In the genomic region with DNA sequence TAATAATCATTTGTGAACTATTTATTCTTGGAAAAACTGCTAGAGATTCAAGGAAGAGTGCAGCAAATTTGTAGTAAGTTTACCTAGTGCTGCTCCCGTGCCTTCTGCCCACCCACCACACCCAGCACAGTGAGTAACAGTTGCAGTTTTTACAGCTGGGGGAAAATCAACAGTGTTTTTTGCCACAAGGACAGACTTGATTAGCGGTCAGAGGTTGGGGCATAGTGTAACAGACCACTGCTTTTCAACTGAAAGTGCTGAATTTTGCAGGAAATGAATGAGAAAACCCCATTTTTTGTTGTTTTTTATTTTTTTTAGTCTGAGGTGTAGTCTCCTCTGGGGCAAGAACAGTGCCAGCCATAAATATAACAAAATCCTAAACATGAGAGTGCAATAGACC, we compare ENCODE assay signal across 20 cellular contexts. TPM values are rescaled to one million over a fixed set of nuclear protein-coding genes. Genes with fewer than 3 reads are reported as not detected.
DNase-seq lines count a peak whose midpoint lies in the region; ATAC-seq, FAIRE-seq and TF ChIP-seq lines count a peak whose summit lies in the region.
"Had no signal": no experiment of that assay in that cellular context is flagged by ENCODE, and none has a peak within 500 bp of the region (broad histone marks: within the 10 kb centered on the region; RNA-seq: fewer than 3 reads in every experiment).

No MANE protein-coding gene starts in this region.

- H3K4me2 ChIP-seq in Loucy (ENCODE audit: low read depth, low read length, poor library complexity, severe bottlenecking) (peak overlapping the region; percentile 25), GM23248 (ENCODE audit: unreplicated experiment) (no peak overlapping the region)

- 54 to 75% methylated on average over 2 of the region's 2 CpGs for WGBS in GM23248 (ENCODE audit: low coverage in 1 of 2, low lambda C conversion rate in 2 of 2, missing lambda C conversion rate in 2 of 2), 2 experiments

- H3K9me2 ChIP-seq in Loucy (replicated peaks; ENCODE audit: low read depth, low read length) (no peaks in the 10 kb centered on the region), GM23248 (ENCODE audit: insufficient read depth) (no peaks in the 10 kb centered on the region)

- H3K9ac ChIP-seq in Loucy (ENCODE audit: low read depth, low read length, poor library complexity, severe bottlenecking) (no peak overlapping the region), GM23248 (no peak overlapping the region)

- TF ChIP-seq CTCF in Loucy (conservative IDR thresholded peaks at IDR 0.05; ENCODE audit: low read length) (no peak), VCaP (conservative IDR thresholded peaks at IDR 0.05) (no peak)

- CTCF ChIA-PET in CD8-positive, alpha-beta memory T cell (lab: Charles Lee): interaction anchor here (1.2 to 4.4 kb wide), 3 partner anchors 8 to 156 kb away, joined by 3 to 16 read pairs (median 4); no protein-coding TSS in a partner anchor

- H3K36me3 ChIP-seq in CD8-positive, alpha-beta memory T cell (ENCODE audit: insufficient read depth, low read length): no peaks in the 10 kb centered on the region
- H3K36me3 ChIP-seq in Loucy (ENCODE audit: insufficient read depth, low read length) (no peaks in the 10 kb centered on the region), GM23248 (ENCODE audit: low read depth) (no peaks in the 10 kb centered on the region)
- H3K36me3 ChIP-seq: heart right ventricle, lower lobe of right lung, pancreas, tibial artery had no signal

- no peak for FAIRE-seq in GM12891 (lab: Jason Lieb, UNC)
- FAIRE-seq: HTR-8/SVneo had no signal

- H3K79me2 ChIP-seq in Loucy (ENCODE audit: insufficient read depth, low read length): no peaks in the 10 kb centered on the region
- no peaks in the 10 kb centered on the region for H3K79me2 ChIP-seq in GM23248 (ENCODE audit: insufficient read depth)

- peak overlapping the region; percentile 68 to 91 (median 82) for H3K27ac Mint-ChIP-seq in CD8-positive, alpha-beta memory T cell
- H3K27ac Mint-ChIP-seq in naive thymus-derived CD8-positive, alpha-beta T cell: peak overlapping the region; percentile 77 to 99 (median 90)
- H3K27ac Mint-ChIP-seq: stimulated activated naive B cell treated with anti-CD40 and anti-IgM and Interleukin-4, amounts not matched to agents 10 μg/mL and 1 μg/mL and 100 μg/mL, for 72 hours had no signal

- H3K4me3 ChIP-seq in CD8-positive, alpha-beta memory T cell (ENCODE audit: low read length): peak overlapping the region; percentile 11
- H3K4me3 ChIP-seq in Loucy (ENCODE audit: low read length, poor library complexity, severe bottlenecking) (no peak overlapping the region), GM23248 (no peak overlapping the region)
- H3K4me3 ChIP-seq: heart right ventricle, lower lobe of right lung, pancreas, tibial artery had no signal

- peak overlapping the region; percentile 67 to 88 (median 80) for H3K4me3 Mint-ChIP-seq in CD8-positive, alpha-beta memory T cell
- peak overlapping the region; percentile 55 to 81 (median 65) for H3K4me3 Mint-ChIP-seq in naive thymus-derived CD8-positive, alpha-beta T cell
- H3K4me3 Mint-ChIP-seq: stimulated activated naive B cell treated with anti-CD40 and anti-IgM and Interleukin-4, amounts not matched to agents 10 μg/mL and 1 μg/mL and 100 μg/mL, for 72 hours had no signal

- H3K4me1 Mint-ChIP-seq in CD8-positive, alpha-beta memory T cell: peaks cover 70 to 90% (median 85%) of the 10 kb centered on the region in 3 donors
- peaks cover 41 to 82% (median 75%) of the 10 kb centered on the region in 4 donors for H3K4me1 Mint-ChIP-seq in naive thymus-derived CD8-positive, alpha-beta T cell

- in situ Hi-C loops in GM23248 (cut with MboI): no loop called here

- no peaks in the 10 kb centered on the region for H3F3A ChIP-seq in Loucy (ENCODE audit: low read depth)
- no peaks in the 10 kb centered on the region for H3F3A ChIP-seq in GM23248 (ENCODE audit: insufficient read depth)

- H3K9me3 Mint-ChIP-seq in CD8-positive, alpha-beta memory T cell: no peaks in the 10 kb centered on the region
- peaks cover 0 to 7% (median 0%) of the 10 kb centered on the region in 9 donors for H3K9me3 Mint-ChIP-seq in naive thymus-derived CD8-positive, alpha-beta T cell

- H4K20me1 ChIP-seq in Loucy (ENCODE audit: insufficient read depth, low read length, poor library complexity, severe bottlenecking): no peaks in the 10 kb centered on the region
- H4K20me1 ChIP-seq in GM23248 (ENCODE audit: insufficient read depth): no peaks in the 10 kb centered on the region

- no peaks in the 10 kb centered on the region for H3K27me3 Mint-ChIP-seq in CD8-positive, alpha-beta memory T cell
- H3K27me3 Mint-ChIP-seq in naive thymus-derived CD8-positive, alpha-beta T cell: no peaks in the 10 kb centered on the region

- no peaks in the 10 kb centered on the region for H3K9me3 ChIP-seq in CD8-positive, alpha-beta memory T cell (ENCODE audit: low read length)
- H3K9me3 ChIP-seq in Loucy (ENCODE audit: insufficient read depth, low read depth, low read length) (no peaks in the 10 kb centered on the region), GM23248 (ENCODE audit: low read depth) (no peaks in the 10 kb centered on the region)
- H3K9me3 ChIP-seq: heart right ventricle, lower lobe of right lung, pancreas, tibial artery had no signal

- H3K27ac ChIP-seq in CD8-positive, alpha-beta memory T cell (ENCODE audit: low read depth, low read length): peak overlapping the region; percentile 99
- H3K27ac ChIP-seq in VCaP (peak overlapping the region; percentile 95), GM23248 (no peak overlapping the region)
- H3K27ac ChIP-seq: heart right ventricle, lower lobe of right lung, pancreas, tibial artery had no signal

- POLR2A ChIA-PET in CD8-positive, alpha-beta memory T cell (lab: Charles Lee): interaction anchor here (0.5 to 4.3 kb wide), 11 partner anchors 11 to 1761 kb away, joined by 3 to 30 read pairs (median 4); no protein-coding TSS in a partner anchor
- POLR2A ChIA-PET in naive thymus-derived CD8-positive, alpha-beta T cell (lab: Charles Lee): interaction anchor here (0.6 to 5.2 kb wide), 8 partner anchors 9 to 161 kb away, joined by 3 to 35 read pairs (median 7); partner anchors contain the start of gene KLRC4

- peak in 3 of 5 donors; percentile 41 to 62 (median 45) for DNase-seq in CD8-positive, alpha-beta memory T cell
- DNase-seq in naive thymus-derived CD8-positive, alpha-beta T cell: peak in 2 of 10 donors; percentile 54 to 59
- no peak for DNase-seq in GM23248
- no peak for DNase-seq in GM12891 (ENCODE audit: insufficient read length, low spot score)
- DNase-seq: activated CD4-positive, alpha-beta T cell treated with anti-CD3 and anti-CD28 coated beads for 4 hours; activated CD8-positive, alpha-beta memory T cell treated with anti-CD3 and anti-CD28 coated beads, Interleukin-2, amount 50 U/mL, for 48 hours; activated naive CD4-positive, alpha-beta T cell treated with anti-CD3 and anti-CD28 coated beads, Interleukin-2, amount 50 U/mL, for 16 hours; heart right ventricle; lower lobe of right lung; NCI-H1694 treated with DMSO at 0.1 percent for 48 hours; NCI-H446; pancreas; stimulated activated naive B cell treated with anti-CD40 and anti-IgM and Interleukin-4, amounts not matched to agents 10 μg/mL and 1 μg/mL and 100 μg/mL, for 72 hours; tibial artery had no signal

- peaks cover 4 to 45% (median 4%) of the 10 kb centered on the region in 3 donors for H3K36me3 Mint-ChIP-seq in CD8-positive, alpha-beta memory T cell
- H3K36me3 Mint-ChIP-seq in naive thymus-derived CD8-positive, alpha-beta T cell: peaks cover 4 to 32% (median 25%) of the 10 kb centered on the region in 3 donors

- no peaks in the 10 kb centered on the region for H3K27me3 ChIP-seq in CD8-positive, alpha-beta memory T cell (ENCODE audit: insufficient read depth, low read length, poor library complexity, severe bottlenecking)
- H3K27me3 ChIP-seq in Loucy (ENCODE audit: insufficient read depth, low read length, poor library complexity, severe bottlenecking) (no peaks in the 10 kb centered on the region), GM23248 (replicated peaks; ENCODE audit: insufficient read depth) (no peaks in the 10 kb centered on the region)
- H3K27me3 ChIP-seq: heart right ventricle, pancreas, tibial artery had no signal

- H2AFZ ChIP-seq in Loucy (ENCODE audit: low read length) (no peak overlapping the region), GM23248 (no peak overlapping the region)

- H3K4me1 ChIP-seq in CD8-positive, alpha-beta memory T cell (ENCODE audit: insufficient read depth, low read length): peaks cover 37% of the 10 kb centered on the region
- H3K4me1 ChIP-seq in Loucy (ENCODE audit: insufficient read depth, low read length, poor library complexity, severe bottlenecking) (peaks cover 44% of the 10 kb centered on the region), GM23248 (ENCODE audit: insufficient read depth) (peaks cover 15% of the 10 kb centered on the region)
- H3K4me1 ChIP-seq: pancreas had no signal

- TF ChIP-seq POLR2A in GM12891 (IDR thresholded peaks at IDR 0.05; ENCODE audit: low read depth, low read length): no peak

- ATAC-seq in naive thymus-derived CD8-positive, alpha-beta T cell: peak in 1 of 2 donors; percentile 8
- ATAC-seq in HG03039 (IDR thresholded peaks at IDR 0.05; ENCODE audit: unreplicated experiment): no peak
- ATAC-seq in HG03520 (IDR thresholded peaks at IDR 0.05; ENCODE audit: unreplicated experiment): no peak
- ATAC-seq: heart right ventricle; lower lobe of right lung; pancreas; sciatic nerve; stimulated activated naive B cell treated with anti-CD40 and anti-IgM and Interleukin-4, amounts not matched to agents 10 μg/mL and 1 μg/mL and 100 μg/mL, for 72 hours had no signal

RNA-seq across cellular contexts. Expression of gene KLRK1, which starts 7.5 kb away (rescaled TPM):
- 100 to 1,000 TPM; 145 to 161 TPM for total RNA-seq in CD8-positive, alpha-beta memory T cell
- 562 TPM for polyA plus RNA-seq in CD8-positive, alpha-beta memory T cell
- total RNA-seq in naive thymus-derived CD8-positive, alpha-beta T cell: 100 to 1,000 TPM; 792 to 865 TPM
- 100 to 1,000 TPM; 525 to 619 (median 611) TPM for polyA plus RNA-seq in naive thymus-derived CD8-positive, alpha-beta T cell
- not detected in 2 replicates for total RNA-seq in GM23248 (2014; rRNA removed; shearing (Covaris generic))
- polyA plus RNA-seq in GM23248 (2016; fragmentation: Nextera tagmentation; extraction: Ambion mirVana): not detected in 2 replicates
- polyA plus RNA-seq in GM12891 (2012; ENCODE audit: low read depth, missing spikeins): 0.40 TPM

RNA-seq across cellular contexts. Expression of gene KLRC4, which starts 12.2 kb away (rescaled TPM):
- 10 to 100 TPM; 10.7 to 16.2 TPM for total RNA-seq in CD8-positive, alpha-beta memory T cell
- 3.4 TPM for polyA plus RNA-seq in CD8-positive, alpha-beta memory T cell
- total RNA-seq in naive thymus-derived CD8-positive, alpha-beta T cell: 10 to 100 TPM; 55.4 to 57.6 TPM
- 10 to 100 TPM in 2 of 3 donors, 1 to 10 TPM in 1; 1.3 to 31.8 (median 13.6) TPM for polyA plus RNA-seq in naive thymus-derived CD8-positive, alpha-beta T cell
- not detected in 2 replicates for total RNA-seq in GM23248 (2014; rRNA removed; shearing (Covaris generic))
- not detected in 2 replicates for polyA plus RNA-seq in GM23248 (2016; fragmentation: Nextera tagmentation; extraction: Ambion mirVana)
- 0.10 TPM for polyA plus RNA-seq in GM12891 (2012; ENCODE audit: low read depth, missing spikeins)
- total RNA-seq: lower lobe of right lung had no signal
- polyA plus RNA-seq: heart right ventricle, pancreas had no signal

RNA-seq across cellular contexts. Expression of gene KLRC3, which starts 23.1 kb away (rescaled TPM):
- 1 to 10 TPM; 3.0 to 3.2 TPM for total RNA-seq in CD8-positive, alpha-beta memory T cell
- 7.1 TPM for polyA plus RNA-seq in CD8-positive, alpha-beta memory T cell
- total RNA-seq in naive thymus-derived CD8-positive, alpha-beta T cell: 1 to 10 TPM; 3.2 to 4.6 TPM
- polyA plus RNA-seq in naive thymus-derived CD8-positive, alpha-beta T cell: 1 to 10 TPM; 2.2 to 6.4 (median 3.9) TPM
- total RNA-seq in GM23248 (2014; rRNA removed; shearing (Covaris generic)): not detected in 2 replicates
- polyA plus RNA-seq in GM23248 (2016; fragmentation: Nextera tagmentation; extraction: Ambion mirVana): not detected in 2 replicates
- 0.31 TPM for polyA plus RNA-seq in GM12891 (2012; ENCODE audit: low read depth, missing spikeins)
- total RNA-seq: lower lobe of right lung, pancreas, sciatic nerve had no signal
- polyA plus RNA-seq: pancreas had no signal

RNA-seq across cellular contexts. Expression of gene KLRC2, which starts 38.5 kb away (rescaled TPM):
- total RNA-seq in CD8-positive, alpha-beta memory T cell: 1 to 10 TPM; 4.9 to 5.7 TPM
- polyA plus RNA-seq in CD8-positive, alpha-beta memory T cell: 13.3 TPM
- total RNA-seq in naive thymus-derived CD8-positive, alpha-beta T cell: 1 to 10 TPM; 1.9 to 3.6 TPM
- 10 to 100 TPM in 1 of 3 donors, under 1 TPM in 2; 0.62 to 25.0 (median 0.76) TPM for polyA plus RNA-seq in naive thymus-derived CD8-positive, alpha-beta T cell
- total RNA-seq in GM23248 (2014; rRNA removed; shearing (Covaris generic)): not detected in 2 replicates
- not detected in 2 replicates for polyA plus RNA-seq in GM23248 (2016; fragmentation: Nextera tagmentation; extraction: Ambion mirVana)
- not detected for polyA plus RNA-seq in GM12891 (2012; ENCODE audit: low read depth, missing spikeins)
- total RNA-seq: lower lobe of right lung had no signal

RNA-seq across cellular contexts. Expression of gene KLRC1, which starts 55.9 kb away (rescaled TPM):
- 10 to 100 TPM; 12.9 to 13.7 TPM for total RNA-seq in CD8-positive, alpha-beta memory T cell
- polyA plus RNA-seq in CD8-positive, alpha-beta memory T cell: 65.1 TPM
- total RNA-seq in naive thymus-derived CD8-positive, alpha-beta T cell: 1 to 10 TPM; 4.4 TPM
- 1 to 10 TPM in 1 of 3 donors, under 1 TPM in 2; 0.32 to 1.1 (median 0.91) TPM for polyA plus RNA-seq in naive thymus-derived CD8-positive, alpha-beta T cell
- total RNA-seq in GM23248 (2014; rRNA removed; shearing (Covaris generic)): not detected in 2 replicates
- polyA plus RNA-seq in GM23248 (2016; fragmentation: Nextera tagmentation; extraction: Ambion mirVana): not detected in 2 replicates
- polyA plus RNA-seq in GM12891 (2012; ENCODE audit: low read depth, missing spikeins): not detected
- total RNA-seq: sciatic nerve had no signal

Comparison
In these comparisons a context has a peak if more than half of its experiments do, and no peak if none do; other contexts are left out.
1. DNase-seq: peak in CD8-positive, alpha-beta memory T cell (3 of 5); none in GM23248 (single experiment) and GM12891 (single experiment).
2. RNA of gene KLRK1, which starts 7.5 kb away (total RNA-seq): 792 to 865 TPM in naive thymus-derived CD8-positive, alpha-beta T cell and 145 to 161 TPM in CD8-positive, alpha-beta memory T cell; not detected in GM23248; every median in the first group is over 100 times any median in the second.
3. RNA of gene KLRC4, which starts 12.2 kb away (total RNA-seq): 55.4 to 57.6 TPM in naive thymus-derived CD8-positive, alpha-beta T cell and 10.7 to 16.2 TPM in CD8-positive, alpha-beta memory T cell; not detected in GM23248; every median in the first group is over 10 times any median in the second.